In genomic region chr2:49296107-49296506, GRCh38 we compare ENCODE assay signal across 21 cellular contexts.
"Had no signal": no experiment of that assay in that cellular context is flagged by ENCODE, and none has a peak within 500 bp of the region (broad histone marks: within the 10 kb centered on the region; RNA-seq: fewer than 3 reads in every experiment).

No MANE protein-coding gene starts in this region.

- H3K36me3 Mint-ChIP-seq: naive thymus-derived CD8-positive, alpha-beta T cell; stimulated activated naive B cell treated with anti-CD40 and anti-IgM and Interleukin-4, amounts not matched to agents 10 μg/mL and 1 μg/mL and 100 μg/mL, for 72 hours had no signal

- H3K27me3 Mint-ChIP-seq: effector memory CD8-positive, alpha-beta T cell; stimulated activated naive B cell treated with anti-CD40 and anti-IgM and Interleukin-4, amounts not matched to agents 10 μg/mL and 1 μg/mL and 100 μg/mL, for 72 hours; stimulated activated naive CD8-positive, alpha-beta T cell treated with anti-CD3 and anti-CD28 coated beads, Interleukin-15, amount 100 ng/mL, for 72 hours had no signal

- H3K9me3 ChIP-seq: esophagus squamous epithelium, gastroesophageal sphincter, mucosa of descending colon, neutrophil, psoas muscle, sigmoid colon had no signal

- H3K4me1 ChIP-seq: esophagus squamous epithelium, gastroesophageal sphincter, psoas muscle, sigmoid colon had no signal

- H3K4me1 Mint-ChIP-seq: immature natural killer cell; naive thymus-derived CD8-positive, alpha-beta T cell; stimulated activated naive B cell treated with anti-CD40 and anti-IgM and Interleukin-4, amounts not matched to agents 10 μg/mL and 1 μg/mL and 100 μg/mL, for 72 hours; stimulated activated naive CD8-positive, alpha-beta T cell treated with anti-CD3 and anti-CD28 coated beads, Interleukin-15, amount 100 ng/mL, for 72 hours had no signal

- H3K27me3 ChIP-seq: esophagus squamous epithelium, gastroesophageal sphincter, neutrophil, sigmoid colon had no signal

- ATAC-seq: effector memory CD8-positive, alpha-beta T cell; gastroesophageal sphincter; left colon; mucosa of descending colon; naive thymus-derived CD8-positive, alpha-beta T cell; psoas muscle; stimulated activated naive B cell treated with anti-CD40 and anti-IgM and Interleukin-4, amounts not matched to agents 10 μg/mL and 1 μg/mL and 100 μg/mL, for 72 hours; stimulated activated naive CD8-positive, alpha-beta T cell treated with anti-CD3 and anti-CD28 coated beads, Interleukin-15, amount 100 ng/mL, for 72 hours had no signal

- H3K4me3 Mint-ChIP-seq: effector memory CD8-positive, alpha-beta T cell; immature natural killer cell; naive thymus-derived CD8-positive, alpha-beta T cell; stimulated activated naive B cell treated with anti-CD40 and anti-IgM and Interleukin-4, amounts not matched to agents 10 μg/mL and 1 μg/mL and 100 μg/mL, for 72 hours; stimulated activated naive CD8-positive, alpha-beta T cell treated with anti-CD3 and anti-CD28 coated beads, Interleukin-15, amount 100 ng/mL, for 72 hours had no signal

- DNase-seq: effector memory CD8-positive, alpha-beta T cell; esophagus squamous epithelium; foreskin fibroblast; glutamatergic neuron; immature natural killer cell; kidney; left colon; mammary epithelial cell; mucosa of descending colon; naive thymus-derived CD8-positive, alpha-beta T cell; psoas muscle; retina; sigmoid colon; stimulated activated CD4-positive, alpha-beta T cell treated with anti-CD3 and anti-CD28 coated beads, Interleukin-2, amount 100 ng/mL, for 24 hours; stimulated activated CD4-positive, alpha-beta T cell treated with anti-CD3 and anti-CD28 coated beads, Interleukin-4, amount 100 ng/mL, for 4 hours; stimulated activated naive B cell treated with anti-CD40 and anti-IgM and Interleukin-4, amounts not matched to agents 10 μg/mL and 1 μg/mL and 100 μg/mL, for 72 hours; stimulated activated naive CD8-positive, alpha-beta T cell treated with anti-CD3 and anti-CD28 coated beads, Interleukin-15, amount 100 ng/mL, for 72 hours; trophoblast cell had no signal

- H3K27ac Mint-ChIP-seq: effector memory CD8-positive, alpha-beta T cell; immature natural killer cell; naive thymus-derived CD8-positive, alpha-beta T cell; stimulated activated naive B cell treated with anti-CD40 and anti-IgM and Interleukin-4, amounts not matched to agents 10 μg/mL and 1 μg/mL and 100 μg/mL, for 72 hours; stimulated activated naive CD8-positive, alpha-beta T cell treated with anti-CD3 and anti-CD28 coated beads, Interleukin-15, amount 100 ng/mL, for 72 hours had no signal

- H3K4me3 ChIP-seq: esophagus squamous epithelium, gastroesophageal sphincter, mucosa of descending colon, psoas muscle, sigmoid colon, skin epidermis had no signal

- H3K36me3 ChIP-seq: esophagus squamous epithelium, gastroesophageal sphincter, neutrophil, sigmoid colon had no signal

- H3K27ac ChIP-seq: esophagus squamous epithelium, gastroesophageal sphincter, neutrophil, psoas muscle, sigmoid colon, skin epidermis had no signal
